21 cellular contexts compared by ENCODE assay signal in genomic region chr2:170582313-170582712, GRCh38.
"Had no signal": no experiment of that assay in that cellular context is flagged by ENCODE, and none has a peak within 500 bp of the region (broad histone marks: within the 10 kb centered on the region; RNA-seq: fewer than 3 reads in every experiment).

No MANE protein-coding gene starts in this region.

- H3K36me3 Mint-ChIP-seq: activated CD8-positive, alpha-beta memory T cell treated with anti-CD3 and anti-CD28 coated beads, Interleukin-2, amount 10 ng/mL, durations not matched to agents 7 days and 5 days; activated naive CD8-positive, alpha-beta T cell treated with anti-CD3 and anti-CD28 coated beads for 36 hours; stimulated activated effector memory CD8-positive, alpha-beta T cell treated with anti-CD3 and anti-CD28 coated beads, Interleukin-12 subunit alpha, Interleukin-12 subunit beta, amount 100 ng/mL, for 72 hours; T-cell had no signal

- H3K9me3 Mint-ChIP-seq: activated CD4-positive, alpha-beta memory T cell treated with anti-CD3 and anti-CD28 coated beads, Interleukin-2, amount 10 ng/mL, durations not matched to agents 7 days and 5 days; activated naive CD8-positive, alpha-beta T cell treated with anti-CD3 and anti-CD28 coated beads for 36 hours; effector memory CD8-positive, alpha-beta T cell; stimulated activated effector memory CD8-positive, alpha-beta T cell treated with anti-CD3 and anti-CD28 coated beads, Interleukin-12 subunit alpha, Interleukin-12 subunit beta, amount 100 ng/mL, for 72 hours; T-cell had no signal

- H3K4me1 ChIP-seq: pancreas had no signal

- H3K27ac ChIP-seq: cardiac muscle cell, neutrophil, pancreas, stomach had no signal

- H3K9me3 ChIP-seq: neutrophil, pancreas, stomach had no signal

- H3K4me2 ChIP-seq: smooth muscle cell had no signal

- H3K27ac Mint-ChIP-seq: activated CD4-positive, alpha-beta memory T cell treated with anti-CD3 and anti-CD28 coated beads, Interleukin-2, amount 10 ng/mL, durations not matched to agents 7 days and 5 days; activated CD8-positive, alpha-beta memory T cell treated with anti-CD3 and anti-CD28 coated beads, Interleukin-2, amount 10 ng/mL, durations not matched to agents 7 days and 5 days; activated naive CD8-positive, alpha-beta T cell treated with anti-CD3 and anti-CD28 coated beads for 36 hours; effector memory CD8-positive, alpha-beta T cell; stimulated activated effector memory CD8-positive, alpha-beta T cell treated with anti-CD3 and anti-CD28 coated beads, Interleukin-12 subunit alpha, Interleukin-12 subunit beta, amount 100 ng/mL, for 72 hours; T-cell had no signal

- H3K4me3 Mint-ChIP-seq: activated CD4-positive, alpha-beta memory T cell treated with anti-CD3 and anti-CD28 coated beads, Interleukin-2, amount 10 ng/mL, durations not matched to agents 7 days and 5 days; activated CD8-positive, alpha-beta memory T cell treated with anti-CD3 and anti-CD28 coated beads, Interleukin-2, amount 10 ng/mL, durations not matched to agents 7 days and 5 days; activated naive CD8-positive, alpha-beta T cell treated with anti-CD3 and anti-CD28 coated beads for 36 hours; effector memory CD8-positive, alpha-beta T cell; stimulated activated effector memory CD8-positive, alpha-beta T cell treated with anti-CD3 and anti-CD28 coated beads, Interleukin-12 subunit alpha, Interleukin-12 subunit beta, amount 100 ng/mL, for 72 hours; T-cell had no signal

- H3K36me3 ChIP-seq: cardiac muscle cell, neutrophil, pancreas, stomach had no signal

- DNase-seq: activated CD4-positive, alpha-beta memory T cell treated with anti-CD3 and anti-CD28 coated beads, Interleukin-2, amount 10 ng/mL, durations not matched to agents 7 days and 5 days; activated CD8-positive, alpha-beta memory T cell treated with anti-CD3 and anti-CD28 coated beads, Interleukin-2, amount 10 ng/mL, durations not matched to agents 7 days and 5 days; activated naive CD4-positive, alpha-beta T cell; activated naive CD8-positive, alpha-beta T cell treated with anti-CD3 and anti-CD28 coated beads for 36 hours; amniotic stem cell; dermis blood vessel endothelial cell; effector memory CD8-positive, alpha-beta T cell; foreskin fibroblast; kidney; pancreas; stimulated activated CD4-positive, alpha-beta T cell treated with anti-CD3 and anti-CD28 coated beads, Interleukin-4, amount 100 ng/mL, for 24 hours; stomach; T-cell; trophoblast cell had no signal

- H3K27me3 ChIP-seq: cardiac muscle cell, pancreas, stomach had no signal

- H3K4me1 Mint-ChIP-seq: activated CD4-positive, alpha-beta memory T cell treated with anti-CD3 and anti-CD28 coated beads, Interleukin-2, amount 10 ng/mL, durations not matched to agents 7 days and 5 days; activated CD8-positive, alpha-beta memory T cell treated with anti-CD3 and anti-CD28 coated beads, Interleukin-2, amount 10 ng/mL, durations not matched to agents 7 days and 5 days; activated naive CD8-positive, alpha-beta T cell treated with anti-CD3 and anti-CD28 coated beads for 36 hours; stimulated activated effector memory CD8-positive, alpha-beta T cell treated with anti-CD3 and anti-CD28 coated beads, Interleukin-12 subunit alpha, Interleukin-12 subunit beta, amount 100 ng/mL, for 72 hours; T-cell had no signal

- H3K27me3 Mint-ChIP-seq: activated CD4-positive, alpha-beta memory T cell treated with anti-CD3 and anti-CD28 coated beads, Interleukin-2, amount 10 ng/mL, durations not matched to agents 7 days and 5 days; activated naive CD8-positive, alpha-beta T cell treated with anti-CD3 and anti-CD28 coated beads for 36 hours had no signal

- H3K4me3 ChIP-seq: cardiac muscle cell, lung, pancreas, smooth muscle cell, stomach had no signal

- ATAC-seq: activated CD8-positive, alpha-beta memory T cell treated with anti-CD3 and anti-CD28 coated beads, Interleukin-2, amount 10 ng/mL, durations not matched to agents 7 days and 5 days; effector memory CD8-positive, alpha-beta T cell; left lobe of liver; pancreas; sciatic nerve; stimulated activated effector memory CD8-positive, alpha-beta T cell treated with anti-CD3 and anti-CD28 coated beads, Interleukin-12 subunit alpha, Interleukin-12 subunit beta, amount 100 ng/mL, for 72 hours; T-cell had no signal
